Comparison of ENCODE assay signal across 8 cellular contexts in genomic region chr7:45001826-45002225, GRCh38. TPM values are rescaled to one million over a fixed set of nuclear protein-coding genes. Genes with fewer than 3 reads are reported as not detected.
A peak's percentile ranks its signal among the peaks of the same experiment; 100 is the strongest.
DNase-seq lines count a peak whose midpoint lies in the region; ATAC-seq and TF ChIP-seq lines count a peak whose summit lies in the region.

No MANE protein-coding gene starts in this region.

- H3K27me3 Mint-ChIP-seq in activated CD4-positive, alpha-beta T cell treated with anti-CD3 and anti-CD28 coated beads for 36 hours: no peaks in the 10 kb centered on the region

- intact Hi-C loops in activated CD4-positive, alpha-beta T cell treated with anti-CD3 and anti-CD28 coated beads for 36 hours (cut with DNase I, micrococcal nuclease): loop anchor here (1.0 to 2.0 kb wide), 3 partner anchors 10 to 363 kb away; no protein-coding TSS in a partner anchor
- intact Hi-C loops in spleen (cut with DNase I; ENCODE audit: low total_unique reads): loop anchor here (10.0 kb wide), 1 partner anchor 113 kb away; the partner anchor contains the start of gene TBRG4

- H3K9me3 Mint-ChIP-seq in activated CD4-positive, alpha-beta T cell treated with anti-CD3 and anti-CD28 coated beads for 36 hours (ENCODE audit: low read depth): no peaks in the 10 kb centered on the region

- POLR2A ChIA-PET in activated CD4-positive, alpha-beta T cell treated with anti-CD3 and anti-CD28 coated beads for 36 hours (lab: Charles Lee): interaction anchor here (0.6 to 6.7 kb wide), 26 partner anchors 9 to 421 kb away, joined by 3 to 99 read pairs (median 5); partner anchors contain the start of genes MYO1G, PURB and TBRG4

- H3K27ac Mint-ChIP-seq in activated CD4-positive, alpha-beta T cell treated with anti-CD3 and anti-CD28 coated beads for 36 hours: peak overlapping the region; percentile 98

- in situ Hi-C loops in ACHN (cut with HindIII; ENCODE audit: low pct_ligation_motif_present, low pct_unique_long_range_greater_than_20kb, low sequenced_read_pairs): no loop called here

- H3K4me1 ChIP-seq in spleen: peaks cover 16 to 80% (median 38%) of the 10 kb centered on the region in 6 donors

- H3K9me3 ChIP-seq in spleen: no peaks in the 10 kb centered on the region

- ATAC-seq in activated CD4-positive, alpha-beta T cell treated with anti-CD3 and anti-CD28 coated beads for 36 hours: no peak

- H3K27ac ChIP-seq in VCaP (peak overlapping the region; percentile 82), spleen (peak overlapping the region in 6 of 8 donors; percentile 84 to 96 (median 91))

- peaks cover 0 to 16% (median 0%) of the 10 kb centered on the region in 6 donors for H3K36me3 ChIP-seq in spleen

- DNase-seq in activated CD4-positive, alpha-beta T cell treated with anti-CD3 and anti-CD28 coated beads for 36 hours: no peak
- no peak for DNase-seq in activated CD4-positive, alpha-beta T cell treated with anti-CD3 and anti-CD28 coated beads, Interleukin-2, amount 50 U/mL, for 1 hour
- DNase-seq in fibroblast of the aortic adventitia (ENCODE audit: low read depth): no peak
- no peak for DNase-seq in spleen
- no peak for DNase-seq in ACHN
- DNase-seq in activated CD4-positive, alpha-beta T cell treated with anti-CD3 and anti-CD28 coated beads, Interleukin-2, amount 50 U/mL, for 4 hours: no peak
- DNase-seq in NCI-H345 treated with DMSO at 0.1 percent for 48 hours (lab: John Stamatoyannopoulos, UW; ENCODE audit: unreplicated experiment): no peak

- H3K4me3 ChIP-seq in fibroblast of the aortic adventitia (ENCODE audit: low read depth, low read length): peak overlapping the region; percentile 72
- peak overlapping the region in 5 of 8 donors; percentile 57 to 84 (median 75) for H3K4me3 ChIP-seq in spleen

- peak overlapping the region; percentile 91 for H3K4me3 Mint-ChIP-seq in activated CD4-positive, alpha-beta T cell treated with anti-CD3 and anti-CD28 coated beads for 36 hours

- H3K36me3 Mint-ChIP-seq in activated CD4-positive, alpha-beta T cell treated with anti-CD3 and anti-CD28 coated beads for 36 hours (ENCODE audit: low read depth): peaks cover 27% of the 10 kb centered on the region

- 26 to 44% (median 28%) methylated on average over 2 of the region's 2 CpGs for WGBS in spleen, 5 donors

- CTCF ChIA-PET in activated CD4-positive, alpha-beta T cell treated with anti-CD3 and anti-CD28 coated beads for 36 hours (lab: Charles Lee): interaction anchor here (0.6 to 2.8 kb wide), 17 partner anchors 11 to 365 kb away, joined by 3 to 28 read pairs (median 4); partner anchors contain the start of genes MYO1G and TBRG4

- peaks cover 52% of the 10 kb centered on the region for H3K4me1 Mint-ChIP-seq in activated CD4-positive, alpha-beta T cell treated with anti-CD3 and anti-CD28 coated beads for 36 hours

- no peak for TF ChIP-seq POLR2A in spleen (IDR thresholded peaks at IDR 0.05)

- TF ChIP-seq CTCF in VCaP (conservative IDR thresholded peaks at IDR 0.05) (no peak), fibroblast of the aortic adventitia (IDR thresholded peaks at IDR 0.05; ENCODE audit: insufficient read depth, low read length) (no peak), spleen (IDR thresholded peaks at IDR 0.05 in 8 of 11, conservative IDR thresholded peaks at IDR 0.05 in 3 of 11) (no peak)

- no peaks in the 10 kb centered on the region for H3K27me3 ChIP-seq in spleen (replicated peaks in 1 of 7)

RNA-seq across cellular contexts. Expression of gene CCM2, which starts 1.8 kb away (rescaled TPM):
- total RNA-seq in activated CD4-positive, alpha-beta T cell treated with anti-CD3 and anti-CD28 coated beads for 36 hours: 10 to 100 TPM; 70.1 to 80.1 TPM
- total RNA-seq in fibroblast of the aortic adventitia (ENCODE audit: low replicate concordance) (20.0 and 42.9 TPM in 2 replicates), spleen (10 to 100 TPM; 67.8 to 94.2 (median 80.9) TPM)
- 100 to 1,000 TPM in 2 of 3 donors, 10 to 100 TPM in 1; 80.8 to 108 (median 107) TPM for polyA plus RNA-seq in spleen

RNA-seq across cellular contexts. Expression of gene MYO1G, which starts 23.0 kb away (rescaled TPM):
- total RNA-seq in activated CD4-positive, alpha-beta T cell treated with anti-CD3 and anti-CD28 coated beads for 36 hours: 100 to 1,000 TPM; 369 to 376 TPM
- total RNA-seq in fibroblast of the aortic adventitia (ENCODE audit: low replicate concordance) (0.09 TPM in 1 of 2 replicates, not detected in the other), spleen (10 to 100 TPM; 36.4 to 68.6 (median 62.1) TPM)
- polyA plus RNA-seq in spleen: 10 to 100 TPM; 27.9 to 61.1 (median 45.6) TPM

Comparison
In these comparisons a context has a peak if more than half of its experiments do, and no peak if none do; other contexts are left out.
1. RNA of gene MYO1G, which starts 23.0 kb away (total RNA-seq): 369 to 376 TPM in activated CD4-positive, alpha-beta T cell treated with anti-CD3 and anti-CD28 coated beads for 36 hours and 36.4 to 68.6 TPM in spleen; 0.09 TPM in fibroblast of the aortic adventitia; every median in the first group is over 10 times any median in the second.